In the genomic region with DNA sequence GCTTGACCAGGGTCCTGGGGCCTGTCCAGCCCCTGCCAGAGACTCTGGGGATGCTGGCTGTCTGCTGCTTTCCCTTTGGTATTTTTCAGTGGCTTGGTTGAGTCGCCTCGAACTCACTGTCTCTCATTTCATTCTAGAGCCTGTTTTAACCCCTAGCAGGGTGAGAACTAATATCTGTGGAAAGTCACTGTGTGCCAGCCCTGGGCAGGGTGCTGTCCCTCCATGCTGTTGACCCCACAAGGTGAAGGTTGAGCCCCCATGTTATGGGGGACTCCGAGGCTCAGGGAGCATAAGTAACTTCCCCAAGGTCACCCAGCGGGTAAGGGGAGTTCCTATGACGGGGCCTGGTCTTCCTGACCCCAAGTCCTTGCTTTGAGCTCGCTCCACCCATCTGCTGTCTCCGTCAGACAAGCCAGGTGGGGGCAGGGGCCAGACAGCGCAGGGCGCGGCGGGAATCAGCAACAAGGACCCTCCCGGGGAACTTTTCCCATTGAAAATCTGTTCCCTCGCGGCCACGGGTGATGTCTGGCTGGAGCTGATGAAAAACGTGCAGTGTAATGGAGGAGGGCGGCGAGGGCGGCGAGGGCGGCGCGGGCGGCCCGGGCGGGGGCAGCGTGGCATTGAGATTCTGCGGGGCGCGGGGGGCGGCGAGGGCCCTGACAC, we compare ENCODE assay signal across 1 cellular context.
A peak's percentile ranks its signal among the peaks of the same experiment; 100 is the strongest.
TF ChIP-seq lines count a peak whose summit lies in the region.

No MANE protein-coding gene starts in this region.

TF ChIP-seq in WTC11, 78 proteins besides CTCF, POLR2A, EP300 and RAD21 (continued from another document):
- TF ChIP-seq, protein P1, sequence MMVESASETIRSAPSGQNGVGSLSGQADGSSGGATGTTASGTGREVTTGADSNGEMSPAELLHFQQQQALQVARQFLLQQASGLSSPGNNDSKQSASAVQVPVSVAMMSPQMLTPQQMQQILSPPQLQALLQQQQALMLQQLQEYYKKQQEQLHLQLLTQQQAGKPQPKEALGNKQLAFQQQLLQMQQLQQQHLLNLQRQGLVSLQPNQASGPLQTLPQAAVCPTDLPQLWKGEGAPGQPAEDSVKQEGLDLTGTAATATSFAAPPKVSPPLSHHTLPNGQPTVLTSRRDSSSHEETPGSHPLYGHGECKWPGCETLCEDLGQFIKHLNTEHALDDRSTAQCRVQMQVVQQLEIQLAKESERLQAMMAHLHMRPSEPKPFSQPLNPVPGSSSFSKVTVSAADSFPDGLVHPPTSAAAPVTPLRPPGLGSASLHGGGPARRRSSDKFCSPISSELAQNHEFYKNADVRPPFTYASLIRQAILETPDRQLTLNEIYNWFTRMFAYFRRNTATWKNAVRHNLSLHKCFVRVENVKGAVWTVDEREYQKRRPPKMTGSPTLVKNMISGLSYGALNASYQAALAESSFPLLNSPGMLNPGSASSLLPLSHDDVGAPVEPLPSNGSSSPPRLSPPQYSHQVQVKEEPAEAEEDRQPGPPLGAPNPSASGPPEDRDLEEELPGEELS (CRISPR knock-in tag; IDR thresholded peaks at IDR 0.05) = no peak
- TF ChIP-seq TEAD1 (CRISPR knock-in tag; IDR thresholded peaks at IDR 0.05) = no peak
- peak; percentile 95 for TF ChIP-seq ZNF121 (CRISPR knock-in tag; IDR thresholded peaks at IDR 0.05)
- TF ChIP-seq NFE2L1 (CRISPR knock-in tag; IDR thresholded peaks at IDR 0.05) = no peak
- TF ChIP-seq CDX4 (CRISPR knock-in tag; IDR thresholded peaks at IDR 0.05; ENCODE audit: borderline replicate concordance) = no peak
- TF ChIP-seq MLX (CRISPR knock-in tag; IDR thresholded peaks at IDR 0.05) = 0 out of 2 replicates have a peak, but pooled peaks have one; percentile 31
- TF ChIP-seq ZNF317 (CRISPR knock-in tag; IDR thresholded peaks at IDR 0.05; ENCODE audit: borderline replicate concordance, low read depth) = no peak
- 0 out of 2 replicates have a peak, but pooled peaks have one; percentile 3 for TF ChIP-seq GABPB1 (CRISPR knock-in tag; IDR thresholded peaks at IDR 0.05)
- TF ChIP-seq, protein P2, sequence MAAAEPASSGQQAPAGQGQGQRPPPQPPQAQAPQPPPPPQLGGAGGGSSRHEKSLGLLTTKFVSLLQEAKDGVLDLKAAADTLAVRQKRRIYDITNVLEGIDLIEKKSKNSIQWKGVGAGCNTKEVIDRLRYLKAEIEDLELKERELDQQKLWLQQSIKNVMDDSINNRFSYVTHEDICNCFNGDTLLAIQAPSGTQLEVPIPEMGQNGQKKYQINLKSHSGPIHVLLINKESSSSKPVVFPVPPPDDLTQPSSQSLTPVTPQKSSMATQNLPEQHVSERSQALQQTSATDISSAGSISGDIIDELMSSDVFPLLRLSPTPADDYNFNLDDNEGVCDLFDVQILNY (CRISPR knock-in tag; IDR thresholded peaks at IDR 0.05) = 0 out of 2 replicates have a peak, but pooled peaks have one; percentile 32
- no peak for TF ChIP-seq NFYB (CRISPR knock-in tag; conservative IDR thresholded peaks at IDR 0.05; ENCODE audit: low read depth)
- TF ChIP-seq ZSCAN18 (CRISPR knock-in tag; IDR thresholded peaks at IDR 0.05) = no peak
